In genomic region chr7:124031919-124032318, GRCh38 we compare ENCODE assay signal across 1 cellular context.
TF ChIP-seq lines count a peak whose summit lies in the region.

No MANE protein-coding gene starts in this region.

TF ChIP-seq in IMR-90, 13 proteins besides CTCF, POLR2A, EP300 and RAD21 (continued from another document):
- TF ChIP-seq ELK1 (IDR thresholded peaks at IDR 0.05; ENCODE audit: borderline replicate concordance, low read depth, low read length), result no peak
